In genomic region chrX:102768984-102769761, GRCh38 we compare ENCODE assay signal across 8 cellular contexts. TPM values are rescaled to one million over a fixed set of nuclear protein-coding genes. Genes with fewer than 3 reads are reported as not detected.
DNase-seq lines count a peak whose midpoint lies in the region; ATAC-seq and TF ChIP-seq lines count a peak whose summit lies in the region.

No MANE protein-coding gene starts in this region.

- POLR2A ChIA-PET in T-cell (lab: Charles Lee) = interaction anchor here in 1 of 2 donors (0.6 kb wide), 2 partner anchors 41 to 1203 kb away, joined by 3 to 4 read pairs; no protein-coding TSS in a partner anchor

- peak; percentile 66 for DNase-seq in GM13977 (ENCODE audit: low spot score)
- peak; percentile 88 for DNase-seq in NCI-H1417 treated with DMSO at 0.1 percent for 48 hours (lab: John Stamatoyannopoulos, UW)
- peak; percentile 52 to 80 (median 70) for DNase-seq in T-cell
- peak in 56 of 58 donors; percentile 1 to 77 (median 34) for DNase-seq in anterior cingulate cortex (lab: John Stamatoyannopoulos, UW)
- peak; percentile 52 for DNase-seq in hepatic stellate cell (ENCODE audit: low spot score)
- peak; percentile 74 to 78 for DNase-seq in aorta

- ATAC-seq in HG02798 (IDR thresholded peaks at IDR 0.05; ENCODE audit: poor library complexity, unreplicated experiment) (peak; percentile 98), T-cell (replicated peaks in 1 of 4) (peak; percentile 75 to 91 (median 82)), aorta (ENCODE audit: low FRiP score) (peak; percentile 83)

- H3K27me3 ChIP-seq in rectal smooth muscle tissue (ENCODE audit: control insufficient read depth, insufficient read depth, low read length) (no peaks in the 10 kb centered on the region), aorta (ENCODE audit: control insufficient read depth in 1 of 2, insufficient read depth in 2 of 2, low read length in 1 of 2) (no peaks in the 10 kb centered on the region)

- H3K9ac ChIP-seq in rectal smooth muscle tissue (ENCODE audit: low read length) = peak overlapping the region; percentile 34

- peaks cover 5 to 21% (median 14%) of the 10 kb centered on the region in 3 donors for H3K4me1 Mint-ChIP-seq in T-cell

- intact Hi-C loops in aorta (cut with DNase I) = loop anchor here in 1 of 2 donors (10.0 kb wide), 1 partner anchor 54 kb away; the partner anchor contains the start of gene GPRASP2

- H3K4me1 ChIP-seq in rectal smooth muscle tissue (ENCODE audit: control insufficient read depth, insufficient read depth, low read length) (no peaks in the 10 kb centered on the region), aorta (ENCODE audit: control insufficient read depth in 1 of 2, insufficient read depth in 2 of 2, low read length in 2 of 2) (peaks cover 0 to 3% of the 10 kb centered on the region in 2 donors)

- CTCF ChIA-PET in T-cell (lab: Charles Lee) = no interaction called here

- peaks cover 8% of the 10 kb centered on the region for H3K36me3 Mint-ChIP-seq in T-cell

- H3K27ac ChIP-seq in rectal smooth muscle tissue (ENCODE audit: low read depth, low read length) (no peak overlapping the region), aorta (ENCODE audit: low read depth in 1 of 2, low read length in 2 of 2) (no peak overlapping the region)

- H3K4me3 ChIP-seq in rectal smooth muscle tissue (ENCODE audit: low read length) = peak overlapping the region; percentile 58
- peak overlapping the region; percentile 29 to 92 for H3K4me3 ChIP-seq in aorta (ENCODE audit: low read length in 2 of 2)

- H3K27me3 Mint-ChIP-seq in T-cell = peaks cover 0 to 3% of the 10 kb centered on the region in 2 donors

- no peaks in the 10 kb centered on the region for H3K9me3 ChIP-seq in aorta (ENCODE audit: control insufficient read depth, low read length)

- H3K27ac Mint-ChIP-seq in T-cell = peak overlapping the region; percentile 86 to 90

- no peak for TF ChIP-seq CTCF in GM13977 (IDR thresholded peaks at IDR 0.05; ENCODE audit: extremely low read depth, insufficient read depth, missing control alignments)

- in situ Hi-C loops in GM13977 (cut with MboI; ENCODE audit: low pct_unique_long_range_greater_than_20kb, low sequenced_read_pairs, unreplicated experiment) = no loop called here

- H3K36me3 ChIP-seq in rectal smooth muscle tissue (ENCODE audit: control insufficient read depth, insufficient read depth, low read length) = no peaks in the 10 kb centered on the region
- no peaks in the 10 kb centered on the region for H3K36me3 ChIP-seq in aorta (ENCODE audit: control insufficient read depth in 1 of 2, insufficient read depth in 2 of 2, low read length in 1 of 2)

- peak overlapping the region; percentile 87 to 95 (median 94) for H3K4me3 Mint-ChIP-seq in T-cell

- WGBS in aorta, 2 donors = 0 to 20% methylated on average over 22 of the region's 22 CpGs

- H3K9me3 Mint-ChIP-seq in T-cell = no peaks in the 10 kb centered on the region

RNA-seq across cellular contexts. Expression of gene GPRASP3, which starts 48.6 kb away (rescaled TPM):
- total RNA-seq in T-cell (1 to 10 TPM; 1.5 to 3.1 (median 2.7) TPM), aorta (1 to 10 TPM; 4.8 to 9.1 TPM)
- 1 to 10 TPM; 2.0 to 2.6 TPM for polyA plus RNA-seq in aorta

RNA-seq across cellular contexts. Expression of gene GPRASP2, which starts 56.9 kb away (rescaled TPM):
- total RNA-seq in T-cell (1 to 10 TPM; 1.3 to 3.1 (median 1.4) TPM), aorta (10 to 100 TPM; 10.7 to 15.3 TPM)
- 1 to 10 TPM; 6.6 to 7.4 TPM for polyA plus RNA-seq in aorta

Comparison
In these comparisons a context has a peak if more than half of its experiments do, and no peak if none do; other contexts are left out.
1. DNase-seq: peak in every context shown above with its lines; median percentile 88 in NCI-H1417 treated with DMSO at 0.1 percent for 48 hours; 76 in aorta; 70 in T-cell; 66 in GM13977; 52 in hepatic stellate cell; 34 in anterior cingulate cortex.